ENCODE assay signal across 1 cellular context in the genomic region with DNA sequence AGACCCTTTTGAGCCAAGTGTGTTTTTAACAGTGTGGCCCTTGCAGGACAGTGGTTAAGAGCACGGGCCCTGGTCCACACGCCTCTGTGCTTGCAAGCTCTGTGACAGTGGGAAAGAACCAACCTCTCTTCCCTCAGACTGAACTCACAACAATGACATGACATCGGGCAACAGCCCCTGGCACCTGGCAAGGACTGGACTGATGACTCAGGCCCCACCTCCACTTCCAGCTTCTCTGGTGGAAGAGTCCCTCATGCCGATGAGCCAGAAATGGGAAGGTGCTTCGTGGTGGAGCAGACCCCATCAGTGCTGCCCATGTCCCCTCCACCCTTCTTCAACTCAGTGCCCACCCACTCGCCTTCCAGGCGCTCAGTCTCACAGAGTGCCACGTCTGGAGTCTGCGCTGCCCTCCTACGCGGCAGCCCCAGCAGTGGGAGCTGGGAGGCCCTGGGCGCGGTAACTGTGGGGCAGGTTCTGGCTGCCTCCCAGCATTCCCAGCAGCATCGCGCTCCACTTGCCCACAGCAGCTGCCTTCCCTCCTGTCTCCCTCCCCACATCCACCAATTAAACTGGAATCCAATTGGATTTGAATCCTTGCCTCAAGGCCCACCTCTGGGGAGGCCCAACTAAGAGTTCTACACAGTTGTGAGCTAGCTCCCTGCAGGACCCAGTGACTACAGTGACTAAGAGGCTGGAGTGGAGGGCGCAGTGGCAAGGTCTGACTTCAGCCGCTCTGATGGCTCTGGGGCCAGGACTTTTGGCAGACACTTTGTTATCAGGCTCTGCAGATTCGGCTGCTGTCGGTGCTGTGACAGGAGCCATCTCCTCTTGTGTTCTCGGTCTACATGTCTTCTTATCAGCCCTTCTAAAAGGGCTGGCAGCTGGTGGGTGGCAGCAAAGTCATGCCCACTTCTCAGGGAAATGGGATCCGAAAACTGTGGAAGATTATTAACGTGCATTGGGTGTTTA.
TF ChIP-seq lines count a peak whose summit lies in the region.

No MANE protein-coding gene starts in this region.

TF ChIP-seq in H1, 55 proteins besides CTCF, POLR2A, EP300 and RAD21 (continued from another document):
- no peak for TF ChIP-seq SIN3A (conservative IDR thresholded peaks at IDR 0.05 in 1 of 2, IDR thresholded peaks at IDR 0.05 in 1 of 2; ENCODE audit: low read depth in 1 of 2, low read length in 2 of 2)
- no peak for TF ChIP-seq SP2 (IDR thresholded peaks at IDR 0.05; ENCODE audit: low read length)
- no peak for TF ChIP-seq NRF1 (IDR thresholded peaks at IDR 0.05; ENCODE audit: low read depth, low read length)
- no peak for TF ChIP-seq SP1 (IDR thresholded peaks at IDR 0.05; ENCODE audit: low read depth, low read length)
- TF ChIP-seq EGR1 (IDR thresholded peaks at IDR 0.05; ENCODE audit: borderline replicate concordance, low read depth, low read length), result no peak
